1 cellular context compared by ENCODE assay signal in genomic region chr9:129487307-129487657, GRCh38.
TF ChIP-seq lines count a peak whose summit lies in the region.

No MANE protein-coding gene starts in this region.

TF ChIP-seq in liver, 16 proteins besides CTCF, POLR2A, EP300 and RAD21 (continued from another document):
- TF ChIP-seq GABPA (IDR thresholded peaks at IDR 0.05 in 1 of 2, conservative IDR thresholded peaks at IDR 0.05 in 1 of 2) (no peak), MAX (IDR thresholded peaks at IDR 0.05) (no peak), TAF1 (conservative IDR thresholded peaks at IDR 0.05) (no peak)
